ENCODE assay signal across 19 cellular contexts in the genomic region with DNA sequence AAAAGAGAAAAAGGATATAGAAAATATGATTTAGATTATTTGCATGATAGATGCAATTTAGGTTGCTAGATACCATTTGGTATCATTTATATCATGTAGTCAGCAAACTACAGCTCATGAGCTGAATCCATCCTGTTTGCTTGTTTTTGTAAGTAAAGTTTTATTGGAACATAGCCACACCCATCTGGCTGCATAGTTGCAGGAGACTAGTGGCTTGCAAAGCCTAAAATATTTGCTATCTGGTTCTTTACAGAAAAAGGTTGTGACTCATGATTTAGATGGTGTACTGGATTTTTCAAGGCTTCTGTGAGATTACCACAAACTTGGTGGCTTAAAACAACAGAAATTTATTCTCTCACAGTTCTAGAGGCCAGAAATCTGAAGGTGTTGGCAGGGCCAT. TPM values are rescaled to one million over a fixed set of nuclear protein-coding genes. Genes with fewer than 3 reads are reported as not detected.
A peak's percentile ranks its signal among the peaks of the same experiment; 100 is the strongest.
DNase-seq lines count a peak whose midpoint lies in the region; ATAC-seq, FAIRE-seq and TF ChIP-seq lines count a peak whose summit lies in the region.
"Had no signal": no experiment of that assay in that cellular context is flagged by ENCODE, and none has a peak within 500 bp of the region (broad histone marks: within the 10 kb centered on the region; RNA-seq: fewer than 3 reads in every experiment).

No MANE protein-coding gene starts in this region.

- H3K4me2 ChIP-seq in A549: no peak overlapping the region

- DNase-seq in A549 (ENCODE audit: low read depth in 1 of 2, low spot score in 1 of 2) (no peak), astrocyte of the spinal cord (ENCODE audit: low read depth, low spot score) (peak; percentile 89), glomerular visceral epithelial cell (ENCODE audit: extremely low spot score) (peak; percentile 25), amygdala (lab: John Stamatoyannopoulos, UW) (no peak)
- no peak for DNase-seq in activated CD8-positive, alpha-beta memory T cell treated with anti-CD3 and anti-CD28 coated beads, Interleukin-2, amount 50 U/mL, for 4 hours
- DNase-seq: activated CD4-positive, CD25-positive, alpha-beta regulatory T cell treated with anti-CD3 and anti-CD28 coated beads, Interleukin-2, amount 50 U/mL, for 72 hours; activated T-cell treated with anti-CD3 and anti-CD28 coated beads for 4 hours; H9; NCI-H2029; nephron progenitor cell; upper lobe of left lung had no signal

- POLR2A ChIA-PET in A549 (lab: Yijun Ruan, JAX) (no interaction called here), HEK293 (lab: Yijun Ruan, JAX) (interaction anchor here (1.7 kb wide), 1 partner anchor 73 kb away, joined by 3 read pairs; a partner anchor contains a TSS)

- TF ChIP-seq CTCF in A549 (IDR thresholded peaks at IDR 0.05) (no peak), HEK293 (tag by site-specific recombination; IDR thresholded peaks at IDR 0.05) (no peak), astrocyte of the spinal cord (IDR thresholded peaks at IDR 0.05; ENCODE audit: low read depth, low read length) (no peak)

- ATAC-seq in A549 (no peak), HG03571 (IDR thresholded peaks at IDR 0.05; ENCODE audit: unreplicated experiment) (no peak), GM21825 (IDR thresholded peaks at IDR 0.05; ENCODE audit: unreplicated experiment) (no peak)
- ATAC-seq: esophagus mucosa; sciatic nerve; stimulated activated effector memory CD8-positive, alpha-beta T cell treated with anti-CD3 and anti-CD28 coated beads, Interleukin-12 subunit alpha, Interleukin-12 subunit beta, amount 100 ng/mL, for 72 hours had no signal

- CTCF ChIA-PET in A549 (lab: Yijun Ruan, JAX) (no interaction called here), HEK293 (lab: Yijun Ruan, JAX) (no interaction called here)

- no peak overlapping the region for H3K27ac ChIP-seq in A549
- no peak overlapping the region for H3K27ac ChIP-seq in HEK293 (ENCODE audit: extremely low read depth, low read depth, low read length)
- H3K27ac ChIP-seq: upper lobe of left lung had no signal

- no peak for TF ChIP-seq POLR2A in A549 (IDR thresholded peaks at IDR 0.05; ENCODE audit: low read length)

- no peak for TF ChIP-seq RAD21 in A549 (conservative IDR thresholded peaks at IDR 0.05 in 1 of 2, IDR thresholded peaks at IDR 0.05 in 1 of 2)

- no peak for TF ChIP-seq EP300 in A549 (IDR thresholded peaks at IDR 0.05)

- in situ Hi-C loops in astrocyte of the spinal cord (cut with HindIII; ENCODE audit: low sequenced_read_pairs): no loop called here

- H3K9me3 ChIP-seq in A549: no peaks in the 10 kb centered on the region
- H3K9me3 ChIP-seq in HEK293 (ENCODE audit: control insufficient read depth, insufficient read depth, low read depth, low read length): no peaks in the 10 kb centered on the region
- H3K9me3 ChIP-seq: upper lobe of left lung had no signal

- H3K4me3 ChIP-seq in A549 (no peak overlapping the region), HEK293 (ENCODE audit: low read depth, low read length) (no peak overlapping the region), astrocyte of the spinal cord (ENCODE audit: low read depth, low read length) (no peak overlapping the region)
- H3K4me3 ChIP-seq: lung, upper lobe of left lung had no signal

- peaks cover 0 to 19% of the 10 kb centered on the region in 2 experiments; a peak in 2 of 3 replicates for H3K36me3 ChIP-seq in HEK293 (ENCODE audit: control insufficient read depth in 2 of 2, insufficient read depth in 1 of 2, low read length in 2 of 2)

- FAIRE-seq in A549 (lab: Jason Lieb, UNC): peak; percentile 43
- FAIRE-seq: colon had no signal

- H3K4me1 ChIP-seq in A549 (peaks cover 20% of the 10 kb centered on the region), HEK293 (ENCODE audit: control insufficient read depth, insufficient read depth, low read length) (peaks cover 29% of the 10 kb centered on the region; the same call in 1 of the 2 replicates)
- H3K4me1 ChIP-seq: upper lobe of left lung had no signal

TF ChIP-seq in A549, 52 proteins besides CTCF, POLR2A, EP300 and RAD21:
- TF ChIP-seq HOXA7 (CRISPR knock-in tag; IDR thresholded peaks at IDR 0.05) (no peak), FOSL2 (IDR thresholded peaks at IDR 0.05) (no peak), FOSL2 (CRISPR knock-in tag; IDR thresholded peaks at IDR 0.05) (no peak), PHF8 (IDR thresholded peaks at IDR 0.05; ENCODE audit: borderline replicate concordance, low read depth) (no peak), HOXB13 (CRISPR knock-in tag; IDR thresholded peaks at IDR 0.05; ENCODE audit: low read depth) (no peak), CBX8 (IDR thresholded peaks at IDR 0.05) (no peak), RARB (CRISPR knock-in tag; IDR thresholded peaks at IDR 0.05) (no peak), CHD4 (IDR thresholded peaks at IDR 0.05; ENCODE audit: borderline replicate concordance) (no peak), KDM1A (IDR thresholded peaks at IDR 0.05; ENCODE audit: low read depth) (no peak), ZSCAN20 (CRISPR knock-in tag; IDR thresholded peaks at IDR 0.05) (no peak)
- TF ChIP-seq, protein P1, sequence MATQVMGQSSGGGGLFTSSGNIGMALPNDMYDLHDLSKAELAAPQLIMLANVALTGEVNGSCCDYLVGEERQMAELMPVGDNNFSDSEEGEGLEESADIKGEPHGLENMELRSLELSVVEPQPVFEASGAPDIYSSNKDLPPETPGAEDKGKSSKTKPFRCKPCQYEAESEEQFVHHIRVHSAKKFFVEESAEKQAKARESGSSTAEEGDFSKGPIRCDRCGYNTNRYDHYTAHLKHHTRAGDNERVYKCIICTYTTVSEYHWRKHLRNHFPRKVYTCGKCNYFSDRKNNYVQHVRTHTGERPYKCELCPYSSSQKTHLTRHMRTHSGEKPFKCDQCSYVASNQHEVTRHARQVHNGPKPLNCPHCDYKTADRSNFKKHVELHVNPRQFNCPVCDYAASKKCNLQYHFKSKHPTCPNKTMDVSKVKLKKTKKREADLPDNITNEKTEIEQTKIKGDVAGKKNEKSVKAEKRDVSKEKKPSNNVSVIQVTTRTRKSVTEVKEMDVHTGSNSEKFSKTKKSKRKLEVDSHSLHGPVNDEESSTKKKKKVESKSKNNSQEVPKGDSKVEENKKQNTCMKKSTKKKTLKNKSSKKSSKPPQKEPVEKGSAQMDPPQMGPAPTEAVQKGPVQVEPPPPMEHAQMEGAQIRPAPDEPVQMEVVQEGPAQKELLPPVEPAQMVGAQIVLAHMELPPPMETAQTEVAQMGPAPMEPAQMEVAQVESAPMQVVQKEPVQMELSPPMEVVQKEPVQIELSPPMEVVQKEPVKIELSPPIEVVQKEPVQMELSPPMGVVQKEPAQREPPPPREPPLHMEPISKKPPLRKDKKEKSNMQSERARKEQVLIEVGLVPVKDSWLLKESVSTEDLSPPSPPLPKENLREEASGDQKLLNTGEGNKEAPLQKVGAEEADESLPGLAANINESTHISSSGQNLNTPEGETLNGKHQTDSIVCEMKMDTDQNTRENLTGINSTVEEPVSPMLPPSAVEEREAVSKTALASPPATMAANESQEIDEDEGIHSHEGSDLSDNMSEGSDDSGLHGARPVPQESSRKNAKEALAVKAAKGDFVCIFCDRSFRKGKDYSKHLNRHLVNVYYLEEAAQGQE (IDR thresholded peaks at IDR 0.05): no peak
TF ChIP-seq in A549: peak in this region for 0.

TF ChIP-seq in HEK293, 187 proteins besides CTCF, POLR2A, EP300 and RAD21:
- TF ChIP-seq KLF1 (tag by site-specific recombination; IDR thresholded peaks at IDR 0.05) (0 out of 2 replicates have a peak, but pooled peaks have one; percentile 10), KLF9 (tag by site-specific recombination; IDR thresholded peaks at IDR 0.05; ENCODE audit: low read depth) (0 out of 2 replicates have a peak, but pooled peaks have one; percentile 22), ZNF549 (tag by site-specific recombination; IDR thresholded peaks at IDR 0.05) (no peak)

RNA-seq across cellular contexts. Expression of a gene that starts 49.9 kb away (rescaled TPM):
- polyA plus RNA-seq in A549 (2011; rRNA removed) (47.7 and 49.7 TPM in 2 replicates), A549 (2017; fragmentation: RNase III; extraction: RNeasy Plus Mini Kit Qiagen cat#74134 plus additional on column Dnase treatment) (27.9 to 30.5 TPM (median 28.9 TPM) in 3 replicates)
- polyA plus RNA-seq in A549 (2012; cell fraction: cytosol; rRNA removed): 10.9 and 12.8 TPM in 2 replicates
- 6.8 and 9.6 TPM in 2 replicates for polyA plus RNA-seq in A549 (2012; cell fraction: nucleus; rRNA removed)
- 30.0 TPM in 2 replicates for polyA minus RNA-seq in A549 (2011; rRNA and poly(A)+ RNA removed)

Comparison
In these comparisons a context has a peak if more than half of its experiments do, and no peak if none do; other contexts are left out.
1. DNase-seq: peak in astrocyte of the spinal cord (single experiment) and glomerular visceral epithelial cell (single experiment); none in A549 (0 of 2), activated CD8-positive, alpha-beta memory T cell treated with anti-CD3 and anti-CD28 coated beads, Interleukin-2, amount 50 U/mL, for 4 hours (single experiment) and amygdala (0 of 56).